20 cellular contexts compared by ENCODE assay signal in the genomic region with DNA sequence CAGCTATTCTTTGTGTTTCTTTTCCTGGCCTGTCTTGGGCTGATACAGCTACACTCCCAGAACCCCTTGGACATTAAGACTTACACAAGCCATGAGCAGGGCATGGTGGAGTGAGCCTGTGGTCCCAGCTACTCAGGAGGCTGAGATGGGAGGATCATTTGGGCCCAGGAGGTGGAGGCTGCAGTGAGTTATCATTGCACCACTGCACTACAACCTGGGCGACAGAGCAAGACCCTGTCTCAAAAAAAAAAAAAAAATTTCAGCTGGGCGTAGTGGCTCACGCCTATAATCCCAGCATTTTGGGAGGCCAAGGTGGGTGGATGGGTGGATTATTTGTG. TPM values are rescaled to one million over a fixed set of nuclear protein-coding genes. Genes with fewer than 3 reads are reported as not detected.
DNase-seq lines count a peak whose midpoint lies in the region; ATAC-seq, FAIRE-seq and TF ChIP-seq lines count a peak whose summit lies in the region.
"Had no signal": no experiment of that assay in that cellular context is flagged by ENCODE, and none has a peak within 500 bp of the region (broad histone marks: within the 10 kb centered on the region; RNA-seq: fewer than 3 reads in every experiment).

No MANE protein-coding gene starts in this region.

- H3K4me3 ChIP-seq in ACC112 (ENCODE audit: low read depth, low read length) (no peak overlapping the region), SJSA1 (no peak overlapping the region), kidney (ENCODE audit: low read length in 2 of 2) (no peak overlapping the region), skeletal muscle satellite cell (ENCODE audit: low read length) (no peak overlapping the region), Karpas-422 (ENCODE audit: low read length) (no peak overlapping the region)
- H3K4me3 ChIP-seq: pancreas, PC-9 had no signal

- H4K20me1 ChIP-seq in Karpas-422 (ENCODE audit: insufficient read depth, low read depth, low read length): no peaks in the 10 kb centered on the region

- no peak for TF ChIP-seq CTCF in kidney (IDR thresholded peaks at IDR 0.05; ENCODE audit: borderline replicate concordance, extremely low read depth, insufficient read depth)

- DNase-seq in SJSA1 (ENCODE audit: low read depth in 1 of 2, low spot score in 2 of 2): no peak
- peak; percentile 29 for DNase-seq in kidney
- no peak for DNase-seq in Karpas-422
- DNase-seq: activated B cell treated with CpG ODN at 0.5 μM for 24 hours; anterior cingulate cortex; CD4-positive, CD25-positive, alpha-beta regulatory T cell; DMS 273 treated with DMSO at 0.1 percent for 48 hours; naive thymus-derived CD4-positive, alpha-beta T cell; NCI-H146; NCI-H510A treated with DMSO at 0.1 percent for 48 hours; pancreas; PC-9; Right ventricle myocardium superior; stimulated activated naive CD8-positive, alpha-beta T cell treated with anti-CD3 and anti-CD28 coated beads, Interleukin-15, amount 100 ng/mL, for 72 hours had no signal

- intact Hi-C loops in kidney (cut with DNase I): no loop called here

- no peaks in the 10 kb centered on the region for H3K9me2 ChIP-seq in Karpas-422 (replicated peaks; ENCODE audit: insufficient read depth, low read length)

- H3K4me1 ChIP-seq in ACC112 (ENCODE audit: control insufficient read depth, insufficient read depth, low read length, unreplicated experiment) (peaks cover 20% of the 10 kb centered on the region), SJSA1 (replicated peaks) (peaks cover 35% of the 10 kb centered on the region), kidney (ENCODE audit: control insufficient read depth in 1 of 2, insufficient read depth in 1 of 2, low read depth in 1 of 2, low read length in 2 of 2) (no peaks in the 10 kb centered on the region), skeletal muscle satellite cell (ENCODE audit: control insufficient read depth, insufficient read depth, low read length) (peaks cover 30% of the 10 kb centered on the region), Karpas-422 (ENCODE audit: low read length) (no peaks in the 10 kb centered on the region)
- H3K4me1 ChIP-seq: pancreas had no signal

- no peaks in the 10 kb centered on the region for H3K36me3 ChIP-seq in ACC112 (ENCODE audit: insufficient read depth, low read length)
- H3K36me3 ChIP-seq in SJSA1: no peaks in the 10 kb centered on the region
- no peaks in the 10 kb centered on the region for H3K36me3 ChIP-seq in kidney (ENCODE audit: control insufficient read depth in 1 of 2, insufficient read depth in 2 of 2, low read length in 2 of 2)
- no peaks in the 10 kb centered on the region for H3K36me3 ChIP-seq in skeletal muscle satellite cell (ENCODE audit: insufficient read depth, low read length)
- H3K36me3 ChIP-seq in Karpas-422 (ENCODE audit: insufficient read depth, low read length): no peaks in the 10 kb centered on the region
- H3K36me3 ChIP-seq: pancreas had no signal

- H3K9me3 ChIP-seq in SJSA1 (replicated peaks) (no peaks in the 10 kb centered on the region), kidney (ENCODE audit: control insufficient read depth in 1 of 2, low read length in 2 of 2) (no peaks in the 10 kb centered on the region), skeletal muscle satellite cell (replicated peaks; ENCODE audit: low read length) (no peaks in the 10 kb centered on the region), Karpas-422 (ENCODE audit: low read length) (no peaks in the 10 kb centered on the region)
- H3K9me3 ChIP-seq: pancreas had no signal

- H3K27ac ChIP-seq in ACC112 (ENCODE audit: low read depth, low read length): peak overlapping the region; percentile 87
- H3K27ac ChIP-seq in SJSA1: peak overlapping the region; percentile 91
- no peak overlapping the region for H3K27ac ChIP-seq in kidney (ENCODE audit: low read depth in 2 of 2, low read length in 2 of 2)
- no peak overlapping the region for H3K27ac ChIP-seq in Karpas-422 (ENCODE audit: low read length)
- H3K27ac ChIP-seq: pancreas, PC-9 had no signal

- FAIRE-seq in kidney (lab: Jason Lieb, UNC): no peak
- FAIRE-seq: pancreas had no signal

- H3K4me2 ChIP-seq in skeletal muscle satellite cell (ENCODE audit: low read length): peak overlapping the region; percentile 63
- H3K4me2 ChIP-seq in Karpas-422 (ENCODE audit: low read depth, low read length, poor library complexity, severe bottlenecking): no peak overlapping the region
- H3K4me2 ChIP-seq: PC-9 had no signal

- peak overlapping the region; percentile 58 for H2AFZ ChIP-seq in ACC112 (ENCODE audit: low read length, unreplicated experiment)
- no peak overlapping the region for H2AFZ ChIP-seq in Karpas-422 (ENCODE audit: low read length)
- H2AFZ ChIP-seq: PC-9 had no signal

- no peaks in the 10 kb centered on the region for H3K79me2 ChIP-seq in ACC112 (ENCODE audit: control insufficient read depth, insufficient read depth, low read length, unreplicated experiment)
- H3K79me2 ChIP-seq in Karpas-422 (ENCODE audit: low read length): no peaks in the 10 kb centered on the region

- ATAC-seq in GM19324 (IDR thresholded peaks at IDR 0.05; ENCODE audit: low FRiP score, unreplicated experiment) (no peak), GM18519 (IDR thresholded peaks at IDR 0.05; ENCODE audit: low FRiP score, unreplicated experiment) (no peak), GM18520 (IDR thresholded peaks at IDR 0.05; ENCODE audit: unreplicated experiment) (no peak)
- ATAC-seq: left lobe of liver; naive thymus-derived CD4-positive, alpha-beta T cell; pancreas; stimulated activated naive CD8-positive, alpha-beta T cell treated with anti-CD3 and anti-CD28 coated beads, Interleukin-15, amount 100 ng/mL, for 72 hours had no signal

- H3K9ac ChIP-seq in kidney (ENCODE audit: low read length in 2 of 2): no peak overlapping the region
- H3K9ac ChIP-seq in skeletal muscle satellite cell (ENCODE audit: low read depth, low read length): peak overlapping the region; percentile 49
- no peak overlapping the region for H3K9ac ChIP-seq in Karpas-422 (ENCODE audit: low read length)

- no peaks in the 10 kb centered on the region for H3K27me3 ChIP-seq in ACC112 (ENCODE audit: insufficient read depth, low read length)
- no peaks in the 10 kb centered on the region for H3K27me3 ChIP-seq in SJSA1 (replicated peaks)
- no peaks in the 10 kb centered on the region for H3K27me3 ChIP-seq in skeletal muscle satellite cell (ENCODE audit: control insufficient read depth, insufficient read depth, low read length)
- no peaks in the 10 kb centered on the region for H3K27me3 ChIP-seq in Karpas-422 (ENCODE audit: low read length)
- H3K27me3 ChIP-seq: pancreas had no signal

RNA-seq across cellular contexts. Expression of a gene that starts 13.6 kb away (rescaled TPM):
- 10.2 and 17.4 TPM in 2 replicates for total RNA-seq in SJSA1 (2014; rRNA removed; shearing (Covaris generic))
- total RNA-seq in kidney: 44.2 TPM
- polyA plus RNA-seq in kidney (ENCODE audit: insufficient read depth, low read depth, low replicate concordance): 3.9 TPM
- 25.6 and 34.2 TPM in 2 replicates for total RNA-seq in skeletal muscle satellite cell (2012; rRNA removed)
- 20.3 and 23.8 TPM in 2 replicates for total RNA-seq in Karpas-422 (2014; rRNA removed; shearing (Covaris generic); ENCODE audit: low replicate concordance)

Comparison
In these comparisons a context has a peak if more than half of its experiments do, and no peak if none do; other contexts are left out.
1. H3K27ac ChIP-seq: peak in ACC112 (single experiment) and SJSA1 (single experiment); none in kidney (0 of 2) and Karpas-422 (single experiment).